8 cellular contexts compared by ENCODE assay signal in genomic region chr22:17777005-17777716, GRCh38. TPM values are rescaled to one million over a fixed set of nuclear protein-coding genes. Genes with fewer than 3 reads are reported as not detected.
A peak's percentile ranks its signal among the peaks of the same experiment; 100 is the strongest.
DNase-seq lines count a peak whose midpoint lies in the region; ATAC-seq lines count a peak whose summit lies in the region.

No MANE protein-coding gene starts in this region.

- H3K9me2 ChIP-seq in Karpas-422 (replicated peaks; ENCODE audit: insufficient read depth, low read length) = no peaks in the 10 kb centered on the region

- H3K9me3 Mint-ChIP-seq in activated CD8-positive, alpha-beta memory T cell treated with anti-CD3 and anti-CD28 coated beads, Interleukin-2, amount 10 ng/mL, durations not matched to agents 7 days and 5 days (ENCODE audit: low read depth) = no peaks in the 10 kb centered on the region
- H3K9me3 Mint-ChIP-seq in immature natural killer cell = no peaks in the 10 kb centered on the region
- no peaks in the 10 kb centered on the region for H3K9me3 Mint-ChIP-seq in stimulated activated memory B cell treated with anti-CD40 and anti-IgM and Interleukin-4, amounts not matched to agents 10 μg/mL and 1 μg/mL and 100 μg/mL, for 72 hours

- peak overlapping the region; percentile 82 for H3K4me3 Mint-ChIP-seq in activated CD8-positive, alpha-beta memory T cell treated with anti-CD3 and anti-CD28 coated beads, Interleukin-2, amount 10 ng/mL, durations not matched to agents 7 days and 5 days
- H3K4me3 Mint-ChIP-seq in immature natural killer cell = peak overlapping the region; percentile 93 to 98 (median 95)
- H3K4me3 Mint-ChIP-seq in stimulated activated memory B cell treated with anti-CD40 and anti-IgM and Interleukin-4, amounts not matched to agents 10 μg/mL and 1 μg/mL and 100 μg/mL, for 72 hours = peak overlapping the region; percentile 87

- peak; percentile 89 for DNase-seq in Karpas-422
- peak; percentile 90 for DNase-seq in activated CD8-positive, alpha-beta memory T cell treated with anti-CD3 and anti-CD28 coated beads, Interleukin-2, amount 10 ng/mL, durations not matched to agents 7 days and 5 days
- peak; percentile 87 to 88 (median 88) for DNase-seq in immature natural killer cell
- no peak for DNase-seq in NCI-H774 (lab: John Stamatoyannopoulos, UW)
- DNase-seq in pons (ENCODE audit: low spot score) = no peak

- ATAC-seq in GM18511 (IDR thresholded peaks at IDR 0.05; ENCODE audit: unreplicated experiment) (peak; percentile 26), GM18873 (IDR thresholded peaks at IDR 0.05; ENCODE audit: low FRiP score, unreplicated experiment) (no peak)
- ATAC-seq in activated CD8-positive, alpha-beta memory T cell treated with anti-CD3 and anti-CD28 coated beads, Interleukin-2, amount 10 ng/mL, durations not matched to agents 7 days and 5 days = peak; percentile 63
- ATAC-seq in stimulated activated memory B cell treated with anti-CD40 and anti-IgM and Interleukin-4, amounts not matched to agents 10 μg/mL and 1 μg/mL and 100 μg/mL, for 72 hours = peak; percentile 53

- peak overlapping the region; percentile 87 for H3K9ac ChIP-seq in Karpas-422 (ENCODE audit: low read length)

- CTCF ChIA-PET in activated CD8-positive, alpha-beta memory T cell treated with anti-CD3 and anti-CD28 coated beads, Interleukin-2, amount 10 ng/mL, durations not matched to agents 7 days and 5 days (lab: Charles Lee) = interaction anchor here (0.9 to 3.0 kb wide), 7 partner anchors 8 to 299 kb away, joined by 3 to 11 read pairs (median 6); no protein-coding TSS in a partner anchor

- peak overlapping the region; percentile 81 for H3K27ac ChIP-seq in Karpas-422 (ENCODE audit: low read length)

- H3K79me2 ChIP-seq in Karpas-422 (ENCODE audit: low read length) = peaks cover 41% of the 10 kb centered on the region

- H2AFZ ChIP-seq in Karpas-422 (ENCODE audit: low read length) = peak overlapping the region; percentile 59

- H3K4me3 ChIP-seq in Karpas-422 (ENCODE audit: low read length) = peak overlapping the region; percentile 85

- H3K27me3 Mint-ChIP-seq in activated CD8-positive, alpha-beta memory T cell treated with anti-CD3 and anti-CD28 coated beads, Interleukin-2, amount 10 ng/mL, durations not matched to agents 7 days and 5 days = peaks cover 30% of the 10 kb centered on the region
- H3K27me3 Mint-ChIP-seq in immature natural killer cell (ENCODE audit: low read depth in 3 of 3) = peaks cover 7 to 26% (median 10%) of the 10 kb centered on the region in 3 donors
- H3K27me3 Mint-ChIP-seq in stimulated activated memory B cell treated with anti-CD40 and anti-IgM and Interleukin-4, amounts not matched to agents 10 μg/mL and 1 μg/mL and 100 μg/mL, for 72 hours = no peaks in the 10 kb centered on the region

- H3K27me3 ChIP-seq in Karpas-422 (ENCODE audit: low read length) = no peaks in the 10 kb centered on the region

- no peaks in the 10 kb centered on the region for H3K9me3 ChIP-seq in Karpas-422 (ENCODE audit: low read length)

- H3K4me1 ChIP-seq in Karpas-422 (ENCODE audit: low read length) = peaks cover 50% of the 10 kb centered on the region

- peak overlapping the region; percentile 85 for H3K4me2 ChIP-seq in Karpas-422 (ENCODE audit: low read depth, low read length, poor library complexity, severe bottlenecking)

- no peaks in the 10 kb centered on the region for H3K36me3 ChIP-seq in Karpas-422 (ENCODE audit: insufficient read depth, low read length)

- H3K4me1 Mint-ChIP-seq in activated CD8-positive, alpha-beta memory T cell treated with anti-CD3 and anti-CD28 coated beads, Interleukin-2, amount 10 ng/mL, durations not matched to agents 7 days and 5 days = peaks cover 69% of the 10 kb centered on the region
- peaks cover 85 to 87% of the 10 kb centered on the region in 2 donors for H3K4me1 Mint-ChIP-seq in immature natural killer cell
- peaks cover 83% of the 10 kb centered on the region for H3K4me1 Mint-ChIP-seq in stimulated activated memory B cell treated with anti-CD40 and anti-IgM and Interleukin-4, amounts not matched to agents 10 μg/mL and 1 μg/mL and 100 μg/mL, for 72 hours

- H4K20me1 ChIP-seq in Karpas-422 (ENCODE audit: insufficient read depth, low read depth, low read length) = peaks cover 7% of the 10 kb centered on the region; the same call in 1 of the 2 replicates

- H3K36me3 Mint-ChIP-seq in activated CD8-positive, alpha-beta memory T cell treated with anti-CD3 and anti-CD28 coated beads, Interleukin-2, amount 10 ng/mL, durations not matched to agents 7 days and 5 days = peaks cover 7% of the 10 kb centered on the region
- H3K36me3 Mint-ChIP-seq in immature natural killer cell = no peaks in the 10 kb centered on the region
- H3K36me3 Mint-ChIP-seq in stimulated activated memory B cell treated with anti-CD40 and anti-IgM and Interleukin-4, amounts not matched to agents 10 μg/mL and 1 μg/mL and 100 μg/mL, for 72 hours = peaks cover 17% of the 10 kb centered on the region

- peak overlapping the region; percentile 89 for H3K27ac Mint-ChIP-seq in activated CD8-positive, alpha-beta memory T cell treated with anti-CD3 and anti-CD28 coated beads, Interleukin-2, amount 10 ng/mL, durations not matched to agents 7 days and 5 days
- peak overlapping the region; percentile 95 to 99 (median 98) for H3K27ac Mint-ChIP-seq in immature natural killer cell
- peak overlapping the region; percentile 97 for H3K27ac Mint-ChIP-seq in stimulated activated memory B cell treated with anti-CD40 and anti-IgM and Interleukin-4, amounts not matched to agents 10 μg/mL and 1 μg/mL and 100 μg/mL, for 72 hours

RNA-seq across cellular contexts. Expression of gene BID, which starts 2.9 kb away (rescaled TPM):
- 51.7 and 142 TPM in 2 replicates for total RNA-seq in Karpas-422 (2014; rRNA removed; shearing (Covaris generic); ENCODE audit: low replicate concordance)
- 10 to 100 TPM; 16.4 to 29.2 TPM for total RNA-seq in activated CD8-positive, alpha-beta memory T cell treated with anti-CD3 and anti-CD28 coated beads, Interleukin-2, amount 10 ng/mL, durations not matched to agents 7 days and 5 days
- polyA plus RNA-seq in immature natural killer cell = 100 to 1,000 TPM; 110 to 180 (median 164) TPM

Comparison
In these comparisons a context has a peak if more than half of its experiments do, and no peak if none do; other contexts are left out.
1. DNase-seq: peak in Karpas-422 (single experiment), activated CD8-positive, alpha-beta memory T cell treated with anti-CD3 and anti-CD28 coated beads, Interleukin-2, amount 10 ng/mL, durations not matched to agents 7 days and 5 days (single experiment) and immature natural killer cell (3 of 3); none in NCI-H774 (single experiment) and pons (single experiment).
2. Peak in every context shown above with its lines, with median percentiles within 50 percentile points of each other: H3K27ac Mint-ChIP-seq and H3K4me3 Mint-ChIP-seq.